1 cellular context compared by ENCODE assay signal in the genomic region with DNA sequence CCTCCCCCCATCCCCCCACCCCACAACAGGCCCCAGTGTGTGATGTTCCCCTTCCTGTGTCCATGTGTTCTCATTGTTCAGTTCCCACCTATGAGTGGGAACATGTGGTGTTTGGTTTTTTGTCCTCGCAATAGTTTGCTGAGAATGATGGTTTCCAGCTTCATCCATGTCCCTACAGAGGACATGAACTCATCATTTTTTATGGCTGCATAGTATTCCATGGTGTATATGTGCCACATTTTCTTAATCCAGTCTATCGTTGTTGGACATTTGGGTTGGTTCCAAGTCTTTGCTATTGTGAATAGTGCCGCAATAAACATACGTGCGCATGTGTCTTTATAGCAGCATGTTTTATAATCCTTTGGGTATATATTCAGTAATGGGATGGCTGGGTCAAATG.
TF ChIP-seq lines count a peak whose summit lies in the region.
"Not testable (repeated sequence)": the region's sequence is repeated elsewhere in the genome, so short reads cannot be mapped to it uniquely, and the experiment has no call there.

No MANE protein-coding gene starts in this region.

- TF ChIP-seq CTCF in HEK293 (tag by site-specific recombination; IDR thresholded peaks at IDR 0.05), result not testable (repeated sequence)

- peaks cover 0 to 12% of the 10 kb centered on the region in 2 experiments; a peak in 1 of 3 replicates for H3K36me3 ChIP-seq in HEK293 (ENCODE audit: control insufficient read depth in 2 of 2, insufficient read depth in 1 of 2, low read length in 2 of 2)

- CTCF ChIA-PET in HEK293 (lab: Yijun Ruan, JAX), result not testable (repeated sequence)

- H3K4me1 ChIP-seq in HEK293 (ENCODE audit: control insufficient read depth, insufficient read depth, low read length), result not testable (repeated sequence)

- H3K9me3 ChIP-seq in HEK293 (ENCODE audit: control insufficient read depth, insufficient read depth, low read depth, low read length), result not testable (repeated sequence)

- POLR2A ChIA-PET in HEK293 (lab: Yijun Ruan, JAX), result not testable (repeated sequence)

- H3K27ac ChIP-seq in HEK293 (ENCODE audit: extremely low read depth, low read depth, low read length), result not testable (repeated sequence)

- H3K4me3 ChIP-seq in HEK293 (ENCODE audit: low read depth, low read length), result not testable (repeated sequence)

TF ChIP-seq in HEK293, 187 proteins besides CTCF, POLR2A, EP300 and RAD21:
- peak; percentile 91 for TF ChIP-seq ZNF146 (tag by site-specific recombination; IDR thresholded peaks at IDR 0.05)
